Comparison of ENCODE assay signal across 25 cellular contexts in the genomic region with DNA sequence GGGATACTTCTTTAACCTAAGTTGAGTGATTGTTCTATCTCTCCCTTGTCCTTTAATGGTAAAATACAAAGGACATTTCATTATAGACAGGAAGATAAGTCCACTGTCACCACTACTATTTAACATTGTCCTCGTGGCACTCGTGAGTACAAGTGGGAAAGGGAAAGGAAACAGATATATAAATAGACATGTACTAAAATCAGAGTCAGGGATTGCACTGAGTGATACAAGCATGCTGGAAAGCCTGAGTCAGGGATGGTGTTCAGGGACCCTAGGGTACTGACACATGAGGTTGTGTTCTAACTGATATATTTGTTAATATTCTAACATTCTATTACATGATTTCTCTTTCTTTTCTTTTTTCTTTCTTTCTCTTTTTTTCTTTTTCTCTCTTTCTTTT.
"Had no signal": no experiment of that assay in that cellular context is flagged by ENCODE, and none has a peak within 500 bp of the region (broad histone marks: within the 10 kb centered on the region; RNA-seq: fewer than 3 reads in every experiment).

No MANE protein-coding gene starts in this region.

- H3K4me3 ChIP-seq: lower lobe of right lung, ovary, prostate gland, right lobe of liver, skin epidermis, stomach, testis, thyroid gland, transverse colon, upper lobe of left lung, vagina had no signal

- H3K4me1 ChIP-seq: lower lobe of right lung, prostate gland, right lobe of liver, stomach, testis, thyroid gland, transverse colon, upper lobe of left lung, vagina had no signal

- DNase-seq: kidney glomerular epithelial cell; lower lobe of right lung; mammary epithelial cell; mesendoderm; naive thymus-derived CD4-positive, alpha-beta T cell; ovary; posterior cingulate gyrus; retina; right lobe of liver; stimulated activated CD4-positive, alpha-beta T cell treated with anti-CD3 and anti-CD28 coated beads, Interleukin-12 subunit alpha, Interleukin-12 subunit beta, amount 100 ng/mL, for 4 hours; stimulated activated CD4-positive, alpha-beta T cell treated with anti-CD3 and anti-CD28 coated beads, Interleukin-15, amount 100 ng/mL, for 24 hours; stimulated activated CD4-positive, alpha-beta T cell treated with anti-CD3 and anti-CD28 coated beads, Interleukin-2, amount 100 ng/mL, for 24 hours; stimulated activated CD4-positive, alpha-beta T cell treated with anti-CD3 and anti-CD28 coated beads, Interleukin-4, amount 100 ng/mL, for 1 hour; stimulated activated naive B cell treated with anti-CD40 and anti-IgM and Interleukin-4, amounts not matched to agents 10 μg/mL and 1 μg/mL and 100 μg/mL, for 72 hours; stimulated activated naive CD8-positive, alpha-beta T cell treated with anti-CD3 and anti-CD28 coated beads, Interleukin-15, Interleukin-2, amounts not matched to agents 100 U/mL and 50 U/mL, for 24 hours; stomach; testis; thyroid gland; transverse colon; upper lobe of left lung had no signal

- ATAC-seq: lower lobe of right lung; naive thymus-derived CD4-positive, alpha-beta T cell; natural killer cell treated with Interleukin-12 subunit alpha and Interleukin-12 subunit beta and Interleukin-15 and Interleukin-18, amount 100 ng/mL, for 72 hours; right lobe of liver; stimulated activated naive B cell treated with anti-CD40 and anti-IgM and Interleukin-4, amounts not matched to agents 10 μg/mL and 1 μg/mL and 100 μg/mL, for 72 hours; stimulated activated naive CD8-positive, alpha-beta T cell treated with anti-CD3 and anti-CD28 coated beads, Interleukin-15, Interleukin-2, amounts not matched to agents 100 U/mL and 50 U/mL, for 24 hours had no signal

- H3K36me3 ChIP-seq: lower lobe of right lung, ovary, prostate gland, right lobe of liver, stomach, thyroid gland, transverse colon, upper lobe of left lung, vagina had no signal

- FAIRE-seq: keratinocyte had no signal

- H3K27ac ChIP-seq: lower lobe of right lung, ovary, prostate gland, right lobe of liver, skin epidermis, stomach, testis, thyroid gland, transverse colon, upper lobe of left lung, vagina had no signal

- H3K9me3 ChIP-seq: lower lobe of right lung, ovary, prostate gland, right lobe of liver, testis, thyroid gland, upper lobe of left lung, vagina had no signal

- H3K27me3 ChIP-seq: ovary, right lobe of liver, stomach, testis, thyroid gland, transverse colon, upper lobe of left lung, vagina had no signal
